ENCODE assay signal across 1 cellular context in the genomic region with DNA sequence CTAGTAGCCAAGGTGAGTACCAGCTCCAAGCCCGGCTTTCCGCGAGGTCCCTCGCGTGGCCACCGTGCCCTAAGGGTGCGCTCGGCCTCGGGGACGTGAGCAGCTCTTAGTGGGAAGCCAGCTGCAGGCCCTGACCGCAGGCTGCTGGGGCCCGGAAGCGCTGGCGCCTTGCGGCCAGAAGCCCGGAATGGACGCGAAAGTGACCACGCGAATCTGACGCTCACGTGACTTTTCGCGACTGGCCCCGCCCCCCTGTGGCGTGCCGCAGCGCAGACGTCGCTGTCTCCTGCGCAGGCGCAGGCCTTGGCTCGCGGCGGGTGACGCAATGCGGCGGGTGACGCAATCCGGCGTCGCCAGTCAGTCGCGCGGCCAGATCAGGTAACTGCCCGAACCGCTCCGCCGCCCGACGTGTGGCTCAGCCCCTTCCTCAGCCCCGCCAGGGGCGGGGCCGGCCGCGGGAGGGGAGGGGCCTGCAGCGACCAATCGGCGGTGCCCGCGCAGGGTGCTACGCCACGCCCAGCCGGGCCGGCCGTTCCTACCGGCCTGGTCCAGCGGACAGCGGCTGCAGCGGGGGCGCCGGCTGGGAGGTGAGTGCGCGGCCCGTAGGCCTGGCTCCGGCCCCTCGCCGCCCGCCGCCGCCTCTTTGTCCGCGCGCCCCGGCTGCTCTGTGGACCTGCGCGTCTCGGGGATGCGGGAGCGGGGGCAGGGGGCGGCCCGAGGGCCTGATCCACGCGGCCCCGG.
A peak's percentile ranks its signal among the peaks of the same experiment; 100 is the strongest.
TF ChIP-seq lines count a peak whose summit lies in the region.

Gene GZF1 (plus strand): TSS at position 532 of the 741 bp plus-strand sequence. CDS start 2,202 bp downstream, outside the sequence.

TF ChIP-seq in GM12878, 131 proteins besides CTCF, POLR2A, EP300 and RAD21 (continued from another document and continues in another):
- TF ChIP-seq ZNF274 (IDR thresholded peaks at IDR 0.05; ENCODE audit: insufficient read depth, insufficient read length) (no peak), IKZF2 (IDR thresholded peaks at IDR 0.05) (peak; percentile 30 to 55; a peak in 1 of 4 replicates), RAD51 (IDR thresholded peaks at IDR 0.05) (peak; percentile 92), BHLHE40 (IDR thresholded peaks at IDR 0.05; ENCODE audit: borderline replicate concordance in 1 of 2, low read depth in 2 of 2, low read length in 1 of 2) (peak; percentile 98 to 100), USF1 (IDR thresholded peaks at IDR 0.05; ENCODE audit: borderline replicate concordance, extremely low read length, insufficient read depth, low read depth, low read length) (peak; percentile 96), FOXK2 (IDR thresholded peaks at IDR 0.05) (peak; percentile 53), MTA2 (IDR thresholded peaks at IDR 0.05; ENCODE audit: low read depth) (no peak), CUX1 (IDR thresholded peaks at IDR 0.05; ENCODE audit: insufficient replicate concordance, low read depth, low read length) (no peak), NR2C2 (IDR thresholded peaks at IDR 0.05; ENCODE audit: borderline replicate concordance, control insufficient read depth, insufficient read length, low read depth) (no peak), GATAD2B (conservative IDR thresholded peaks at IDR 0.05; ENCODE audit: low read depth) (peak; percentile 96), NR2F1 (conservative IDR thresholded peaks at IDR 0.05) (peak; percentile 68; the same call in 1 of the 2 replicates), SMAD5 (IDR thresholded peaks at IDR 0.05; ENCODE audit: low read depth) (peak; percentile 78; the same call in 1 of the 2 replicates), NFXL1 (IDR thresholded peaks at IDR 0.05; ENCODE audit: borderline replicate concordance) (0 out of 2 replicates have a peak, but pooled peaks have one; percentile 31), ZBTB11 (CRISPR knock-in tag; IDR thresholded peaks at IDR 0.05) (no peak), MXI1 (IDR thresholded peaks at IDR 0.05; ENCODE audit: low read depth, low read length) (no peak; the same call in 1 of the 2 replicates), TCF7 (IDR thresholded peaks at IDR 0.05; ENCODE audit: borderline replicate concordance) (no peak), NFIC (IDR thresholded peaks at IDR 0.05; ENCODE audit: low read depth, low read length) (no peak), ZBTB4 (CRISPR knock-in tag; IDR thresholded peaks at IDR 0.05) (no peak), CBFB (IDR thresholded peaks at IDR 0.05; ENCODE audit: low read depth) (peak; percentile 95), SMARCA5 (IDR thresholded peaks at IDR 0.05) (peak; percentile 69; the same call in 1 of the 2 replicates), CREB1 (IDR thresholded peaks at IDR 0.05; ENCODE audit: low read depth) (peak; percentile 99), SIN3A (IDR thresholded peaks at IDR 0.05; ENCODE audit: low read depth, low read length) (peak; percentile 59; the same call in 1 of the 2 replicates), POU2F2 (IDR thresholded peaks at IDR 0.05; ENCODE audit: borderline replicate concordance, low read depth, low read length) (0 out of 3 replicates have a peak, but pooled peaks have one; percentile 39)
- TF ChIP-seq, protein P1, sequence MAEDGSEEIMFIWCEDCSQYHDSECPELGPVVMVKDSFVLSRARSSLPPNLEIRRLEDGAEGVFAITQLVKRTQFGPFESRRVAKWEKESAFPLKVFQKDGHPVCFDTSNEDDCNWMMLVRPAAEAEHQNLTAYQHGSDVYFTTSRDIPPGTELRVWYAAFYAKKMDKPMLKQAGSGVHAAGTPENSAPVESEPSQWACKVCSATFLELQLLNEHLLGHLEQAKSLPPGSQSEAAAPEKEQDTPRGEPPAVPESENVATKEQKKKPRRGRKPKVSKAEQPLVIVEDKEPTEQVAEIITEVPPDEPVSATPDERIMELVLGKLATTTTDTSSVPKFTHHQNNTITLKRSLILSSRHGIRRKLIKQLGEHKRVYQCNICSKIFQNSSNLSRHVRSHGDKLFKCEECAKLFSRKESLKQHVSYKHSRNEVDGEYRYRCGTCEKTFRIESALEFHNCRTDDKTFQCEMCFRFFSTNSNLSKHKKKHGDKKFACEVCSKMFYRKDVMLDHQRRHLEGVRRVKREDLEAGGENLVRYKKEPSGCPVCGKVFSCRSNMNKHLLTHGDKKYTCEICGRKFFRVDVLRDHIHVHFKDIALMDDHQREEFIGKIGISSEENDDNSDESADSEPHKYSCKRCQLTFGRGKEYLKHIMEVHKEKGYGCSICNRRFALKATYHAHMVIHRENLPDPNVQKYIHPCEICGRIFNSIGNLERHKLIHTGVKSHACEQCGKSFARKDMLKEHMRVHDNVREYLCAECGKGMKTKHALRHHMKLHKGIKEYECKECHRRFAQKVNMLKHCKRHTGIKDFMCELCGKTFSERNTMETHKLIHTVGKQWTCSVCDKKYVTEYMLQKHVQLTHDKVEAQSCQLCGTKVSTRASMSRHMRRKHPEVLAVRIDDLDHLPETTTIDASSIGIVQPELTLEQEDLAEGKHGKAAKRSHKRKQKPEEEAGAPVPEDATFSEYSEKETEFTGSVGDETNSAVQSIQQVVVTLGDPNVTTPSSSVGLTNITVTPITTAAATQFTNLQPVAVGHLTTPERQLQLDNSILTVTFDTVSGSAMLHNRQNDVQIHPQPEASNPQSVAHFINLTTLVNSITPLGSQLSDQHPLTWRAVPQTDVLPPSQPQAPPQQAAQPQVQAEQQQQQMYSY (CRISPR knock-in tag; IDR thresholded peaks at IDR 0.05) = peak; percentile 33; the same call in 1 of the 2 replicates
- TF ChIP-seq, protein P2, sequence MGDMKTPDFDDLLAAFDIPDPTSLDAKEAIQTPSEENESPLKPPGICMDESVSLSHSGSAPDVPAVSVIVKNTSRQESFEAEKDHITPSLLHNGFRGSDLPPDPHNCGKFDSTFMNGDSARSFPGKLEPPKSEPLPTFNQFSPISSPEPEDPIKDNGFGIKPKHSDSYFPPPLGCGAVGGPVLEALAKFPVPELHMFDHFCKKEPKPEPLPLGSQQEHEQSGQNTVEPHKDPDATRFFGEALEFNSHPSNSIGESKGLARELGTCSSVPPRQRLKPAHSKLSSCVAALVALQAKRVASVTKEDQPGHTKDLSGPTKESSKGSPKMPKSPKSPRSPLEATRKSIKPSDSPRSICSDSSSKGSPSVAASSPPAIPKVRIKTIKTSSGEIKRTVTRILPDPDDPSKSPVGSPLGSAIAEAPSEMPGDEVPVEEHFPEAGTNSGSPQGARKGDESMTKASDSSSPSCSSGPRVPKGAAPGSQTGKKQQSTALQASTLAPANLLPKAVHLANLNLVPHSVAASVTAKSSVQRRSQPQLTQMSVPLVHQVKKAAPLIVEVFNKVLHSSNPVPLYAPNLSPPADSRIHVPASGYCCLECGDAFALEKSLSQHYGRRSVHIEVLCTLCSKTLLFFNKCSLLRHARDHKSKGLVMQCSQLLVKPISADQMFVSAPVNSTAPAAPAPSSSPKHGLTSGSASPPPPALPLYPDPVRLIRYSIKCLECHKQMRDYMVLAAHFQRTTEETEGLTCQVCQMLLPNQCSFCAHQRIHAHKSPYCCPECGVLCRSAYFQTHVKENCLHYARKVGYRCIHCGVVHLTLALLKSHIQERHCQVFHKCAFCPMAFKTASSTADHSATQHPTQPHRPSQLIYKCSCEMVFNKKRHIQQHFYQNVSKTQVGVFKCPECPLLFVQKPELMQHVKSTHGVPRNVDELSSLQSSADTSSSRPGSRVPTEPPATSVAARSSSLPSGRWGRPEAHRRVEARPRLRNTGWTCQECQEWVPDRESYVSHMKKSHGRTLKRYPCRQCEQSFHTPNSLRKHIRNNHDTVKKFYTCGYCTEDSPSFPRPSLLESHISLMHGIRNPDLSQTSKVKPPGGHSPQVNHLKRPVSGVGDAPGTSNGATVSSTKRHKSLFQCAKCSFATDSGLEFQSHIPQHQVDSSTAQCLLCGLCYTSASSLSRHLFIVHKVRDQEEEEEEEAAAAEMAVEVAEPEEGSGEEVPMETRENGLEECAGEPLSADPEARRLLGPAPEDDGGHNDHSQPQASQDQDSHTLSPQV (IDR thresholded peaks at IDR 0.05) = 0 out of 2 replicates have a peak, but pooled peaks have one; percentile 9
- TF ChIP-seq, protein P3, sequence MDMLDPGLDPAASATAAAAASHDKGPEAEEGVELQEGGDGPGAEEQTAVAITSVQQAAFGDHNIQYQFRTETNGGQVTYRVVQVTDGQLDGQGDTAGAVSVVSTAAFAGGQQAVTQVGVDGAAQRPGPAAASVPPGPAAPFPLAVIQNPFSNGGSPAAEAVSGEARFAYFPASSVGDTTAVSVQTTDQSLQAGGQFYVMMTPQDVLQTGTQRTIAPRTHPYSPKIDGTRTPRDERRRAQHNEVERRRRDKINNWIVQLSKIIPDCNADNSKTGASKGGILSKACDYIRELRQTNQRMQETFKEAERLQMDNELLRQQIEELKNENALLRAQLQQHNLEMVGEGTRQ (IDR thresholded peaks at IDR 0.05; ENCODE audit: borderline replicate concordance, low read depth, low read length) = peak; percentile 89
